1 cellular context compared by ENCODE assay signal in genomic region chr7:983182-984071, GRCh38.
TF ChIP-seq lines count a peak whose summit lies in the region.

No MANE protein-coding gene starts in this region.

TF ChIP-seq in K562, 482 proteins besides CTCF, POLR2A, EP300 and RAD21 (continues in another document):
- no peak for TF ChIP-seq IFI16 (CRISPR knock-in tag; IDR thresholded peaks at IDR 0.05)
- no peak for TF ChIP-seq BACH1 (tag; IDR thresholded peaks at IDR 0.05)
- peak; percentile 94 for TF ChIP-seq ZFP36 (IDR thresholded peaks at IDR 0.05; ENCODE audit: low read depth, low read length, partially characterized antibody)
- TF ChIP-seq CEBPB (tag; IDR thresholded peaks at IDR 0.05), result no peak
- TF ChIP-seq ZNF133 (CRISPR knock-in tag; IDR thresholded peaks at IDR 0.05), result no peak
- TF ChIP-seq ASH1L (IDR thresholded peaks at IDR 0.05; ENCODE audit: borderline replicate concordance, low read depth, partially characterized antibody), result no peak
- TF ChIP-seq CEBPG (CRISPR knock-in tag; IDR thresholded peaks at IDR 0.05), result no peak
- no peak for TF ChIP-seq CEBPG (tag; conservative IDR thresholded peaks at IDR 0.05 in 1 of 2, IDR thresholded peaks at IDR 0.05 in 1 of 2)
- 0 out of 2 replicates have a peak, but pooled peaks have one; percentile 5 for TF ChIP-seq ZNF121 (CRISPR knock-in tag; conservative IDR thresholded peaks at IDR 0.05)
- TF ChIP-seq CBX1 (IDR thresholded peaks at IDR 0.05; ENCODE audit: low read depth), result peak; percentile 75
- TF ChIP-seq KDM1A (IDR thresholded peaks at IDR 0.05), result peak; percentile 59 to 82; a peak in 3 of 4 replicates
- TF ChIP-seq MIER1 (IDR thresholded peaks at IDR 0.05; ENCODE audit: low read depth), result no peak
- 0 out of 2 replicates have a peak, but pooled peaks have one; percentile 45 for TF ChIP-seq SMARCA5 (IDR thresholded peaks at IDR 0.05)
- no peak for TF ChIP-seq ZNF79 (CRISPR knock-in tag; IDR thresholded peaks at IDR 0.05; ENCODE audit: low read depth)
- TF ChIP-seq MTA3 (IDR thresholded peaks at IDR 0.05; ENCODE audit: borderline replicate concordance), result no peak
- TF ChIP-seq ZNF511 (CRISPR knock-in tag; IDR thresholded peaks at IDR 0.05), result no peak
- TF ChIP-seq ATF3 (IDR thresholded peaks at IDR 0.05), result no peak
- no peak for TF ChIP-seq ATF3 (CRISPR knock-in tag; conservative IDR thresholded peaks at IDR 0.05)
- no peak for TF ChIP-seq SPI1 (IDR thresholded peaks at IDR 0.05; ENCODE audit: borderline replicate concordance, low read depth, low read length)
- peak; percentile 91 for TF ChIP-seq BCOR (IDR thresholded peaks at IDR 0.05)
- TF ChIP-seq EHMT2 (IDR thresholded peaks at IDR 0.05), result no peak
- peak; percentile 49; the same call in 1 of the 2 replicates for TF ChIP-seq PTBP1 (IDR thresholded peaks at IDR 0.05; ENCODE audit: low read depth, low read length)
- TF ChIP-seq HBP1 (CRISPR knock-in tag; IDR thresholded peaks at IDR 0.05), result no peak
- TF ChIP-seq ZNF444 (CRISPR knock-in tag; IDR thresholded peaks at IDR 0.05), result no peak
- TF ChIP-seq SREBF1 (IDR thresholded peaks at IDR 0.05; ENCODE audit: borderline replicate concordance, low read depth, low read length), result no peak
- TF ChIP-seq ZNF143 (CRISPR knock-in tag; IDR thresholded peaks at IDR 0.05), result no peak
- TF ChIP-seq CHD2 (IDR thresholded peaks at IDR 0.05; ENCODE audit: low read depth, low read length), result no peak
- no peak for TF ChIP-seq CREB3L1 (IDR thresholded peaks at IDR 0.05; ENCODE audit: borderline replicate concordance, low read depth)
- TF ChIP-seq ZNF507 (tag; conservative IDR thresholded peaks at IDR 0.05), result no peak
- TF ChIP-seq MAX (CRISPR knock-in tag; IDR thresholded peaks at IDR 0.05), result peak; percentile 51
- TF ChIP-seq ZNF395 (CRISPR knock-in tag; IDR thresholded peaks at IDR 0.05), result no peak
- no peak for TF ChIP-seq FOXP4 (CRISPR knock-in tag; IDR thresholded peaks at IDR 0.05; ENCODE audit: borderline replicate concordance)
- no peak for TF ChIP-seq BCL6 (CRISPR knock-in tag; IDR thresholded peaks at IDR 0.05)
- no peak for TF ChIP-seq SP1 (CRISPR knock-in tag; IDR thresholded peaks at IDR 0.05)
- TF ChIP-seq TEAD1 (CRISPR knock-in tag; IDR thresholded peaks at IDR 0.05), result no peak
- no peak; the same call in 1 of the 2 replicates for TF ChIP-seq ADNP (tag; IDR thresholded peaks at IDR 0.05)
- TF ChIP-seq ARID4B (CRISPR knock-in tag; IDR thresholded peaks at IDR 0.05), result peak; percentile 38; the same call in 1 of the 2 replicates
- TF ChIP-seq ZNF436 (CRISPR knock-in tag; IDR thresholded peaks at IDR 0.05), result peak; percentile 53; the same call in 1 of the 2 replicates
- no peak for TF ChIP-seq KDM2B (CRISPR knock-in tag; IDR thresholded peaks at IDR 0.05)
- TF ChIP-seq TAF7 (tag; IDR thresholded peaks at IDR 0.05), result no peak
- no peak for TF ChIP-seq ZKSCAN8 (CRISPR knock-in tag; IDR thresholded peaks at IDR 0.05)
- peak; percentile 31 for TF ChIP-seq FIP1L1 (IDR thresholded peaks at IDR 0.05; ENCODE audit: low read depth, low read length, poor library complexity, severe bottlenecking)
- no peak for TF ChIP-seq ZNF655 (CRISPR knock-in tag; IDR thresholded peaks at IDR 0.05)
- TF ChIP-seq ZNF518B (CRISPR knock-in tag; IDR thresholded peaks at IDR 0.05), result no peak
- TF ChIP-seq E4F1 (CRISPR knock-in tag; IDR thresholded peaks at IDR 0.05; ENCODE audit: borderline replicate concordance), result no peak
